Comparison of ENCODE assay signal across 20 cellular contexts in the genomic region with DNA sequence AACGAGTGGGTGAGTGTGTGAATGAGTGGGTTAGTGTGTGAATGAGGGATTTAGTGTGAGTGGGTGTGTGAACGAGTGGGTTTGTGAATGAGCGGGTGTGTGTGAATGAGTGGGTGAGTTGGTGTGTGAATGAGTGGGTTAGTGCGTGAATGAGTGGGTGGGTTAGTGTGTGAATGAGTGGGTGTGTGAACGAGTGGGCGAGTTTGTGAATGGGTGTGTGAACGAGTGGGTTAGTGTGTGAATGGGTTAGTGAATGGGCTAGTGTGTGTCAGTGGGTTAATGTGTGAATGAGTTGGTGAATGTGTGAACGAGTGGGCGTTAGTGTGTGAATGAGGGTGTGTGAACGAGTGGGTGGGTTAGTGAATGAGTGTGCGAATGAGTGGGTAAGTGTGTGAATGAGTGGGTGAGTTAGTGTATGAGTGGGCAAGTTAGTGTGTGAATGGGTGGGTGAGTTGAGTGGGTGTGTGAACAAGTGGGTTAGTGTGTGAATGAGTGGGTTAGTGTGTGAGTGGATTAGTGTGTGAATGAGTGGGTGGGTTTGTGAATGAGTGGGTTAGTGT. TPM values are rescaled to one million over a fixed set of nuclear protein-coding genes. Genes with fewer than 3 reads are reported as not detected.
"Had no signal": no experiment of that assay in that cellular context is flagged by ENCODE, and none has a peak within 500 bp of the region (broad histone marks: within the 10 kb centered on the region; RNA-seq: fewer than 3 reads in every experiment).

No MANE protein-coding gene starts in this region.

- H3K36me3 ChIP-seq: brain microvascular endothelial cell, SJCRH30 had no signal

- H3K4me3 ChIP-seq: dorsolateral prefrontal cortex, lung, psoas muscle, SJCRH30, skin epidermis had no signal

- H3K9me3 Mint-ChIP-seq: activated B cell treated with CpG ODN at 0.5 μM for 24 hours had no signal

- H3K27ac Mint-ChIP-seq: activated B cell treated with CpG ODN at 0.5 μM for 24 hours; activated CD8-positive, alpha-beta T cell treated with anti-CD3 and anti-CD28 coated beads for 36 hours; mesothelial cell of epicardium had no signal

- H3K4me3 Mint-ChIP-seq: activated B cell treated with CpG ODN at 0.5 μM for 24 hours; activated CD8-positive, alpha-beta T cell treated with anti-CD3 and anti-CD28 coated beads for 36 hours; activated T-cell treated with anti-CD3 and anti-CD28 coated beads, Interleukin-2, amount 50 U/mL, for 4 hours; mesothelial cell of epicardium had no signal

- H3K9me3 ChIP-seq: psoas muscle, SJCRH30 had no signal

- H3K27ac ChIP-seq: brain microvascular endothelial cell, dorsolateral prefrontal cortex, psoas muscle, SJCRH30, skin epidermis had no signal

- H3K36me3 Mint-ChIP-seq: mesothelial cell of epicardium had no signal

- DNase-seq: activated B cell treated with CpG ODN at 0.5 μM for 24 hours; activated CD4-positive, alpha-beta T cell treated with anti-CD3 and anti-CD28 coated beads for 4 hours; activated CD8-positive, alpha-beta T cell treated with anti-CD3 and anti-CD28 coated beads for 36 hours; activated effector memory CD4-positive, alpha-beta T cell treated with anti-CD3 and anti-CD28 coated beads, Interleukin-2, amount 50 U/mL, for 16 hours; activated T-cell treated with anti-CD3 and anti-CD28 coated beads, Interleukin-2, amount 50 U/mL, for 4 hours; brain microvascular endothelial cell; central memory CD4-positive, alpha-beta T cell; erythroblast; foreskin melanocyte; hypothalamus; islet precursor cell; SJCRH30; stimulated activated CD4-positive, alpha-beta T cell treated with anti-CD3 and anti-CD28 coated beads, Interleukin-15, amount 100 ng/mL, for 24 hours; stimulated activated CD4-positive, alpha-beta T cell treated with anti-CD3 and anti-CD28 coated beads, Interleukin-2, amount 100 ng/mL, for 48 hours had no signal

- FAIRE-seq: colon had no signal

- H3K4me1 ChIP-seq: psoas muscle, SJCRH30 had no signal

- H3K4me1 Mint-ChIP-seq: activated B cell treated with CpG ODN at 0.5 μM for 24 hours, mesothelial cell of epicardium had no signal

- H3K27me3 Mint-ChIP-seq: activated B cell treated with CpG ODN at 0.5 μM for 24 hours; activated CD8-positive, alpha-beta T cell treated with anti-CD3 and anti-CD28 coated beads for 36 hours had no signal

- H3K27me3 ChIP-seq: brain microvascular endothelial cell, SJCRH30 had no signal

RNA-seq across cellular contexts. Expression of gene NKD2, which starts 39.6 kb away (rescaled TPM):
- total RNA-seq: SJCRH30 had no signal
